In the genomic region with DNA sequence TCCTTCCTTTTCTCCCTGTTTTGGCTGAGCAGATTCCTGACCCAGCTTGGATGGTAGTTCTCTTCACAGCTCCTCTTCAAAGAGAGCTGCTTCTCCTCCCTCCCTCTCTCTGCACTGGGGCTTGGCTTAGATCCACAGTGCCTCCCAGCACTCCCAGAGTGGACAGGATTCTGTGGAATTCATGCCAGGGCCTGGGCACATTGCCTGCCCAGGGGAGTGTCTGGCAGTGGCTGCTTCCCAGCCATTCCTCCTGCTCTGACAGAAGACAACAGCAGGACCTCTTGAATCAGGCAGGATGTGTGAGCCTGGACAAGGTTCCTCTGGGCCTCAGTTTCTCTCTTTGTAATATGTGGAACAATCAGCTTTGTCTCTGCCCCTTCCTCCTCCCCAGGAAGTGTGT, we compare ENCODE assay signal across 1 cellular context.
TF ChIP-seq lines count a peak whose summit lies in the region.

No MANE protein-coding gene starts in this region.

TF ChIP-seq in SK-N-SH treated with all-trans-retinoic acid at 6 μM for 48 hours, 23 proteins besides CTCF, POLR2A, EP300 and RAD21:
- TF ChIP-seq, protein P1, sequence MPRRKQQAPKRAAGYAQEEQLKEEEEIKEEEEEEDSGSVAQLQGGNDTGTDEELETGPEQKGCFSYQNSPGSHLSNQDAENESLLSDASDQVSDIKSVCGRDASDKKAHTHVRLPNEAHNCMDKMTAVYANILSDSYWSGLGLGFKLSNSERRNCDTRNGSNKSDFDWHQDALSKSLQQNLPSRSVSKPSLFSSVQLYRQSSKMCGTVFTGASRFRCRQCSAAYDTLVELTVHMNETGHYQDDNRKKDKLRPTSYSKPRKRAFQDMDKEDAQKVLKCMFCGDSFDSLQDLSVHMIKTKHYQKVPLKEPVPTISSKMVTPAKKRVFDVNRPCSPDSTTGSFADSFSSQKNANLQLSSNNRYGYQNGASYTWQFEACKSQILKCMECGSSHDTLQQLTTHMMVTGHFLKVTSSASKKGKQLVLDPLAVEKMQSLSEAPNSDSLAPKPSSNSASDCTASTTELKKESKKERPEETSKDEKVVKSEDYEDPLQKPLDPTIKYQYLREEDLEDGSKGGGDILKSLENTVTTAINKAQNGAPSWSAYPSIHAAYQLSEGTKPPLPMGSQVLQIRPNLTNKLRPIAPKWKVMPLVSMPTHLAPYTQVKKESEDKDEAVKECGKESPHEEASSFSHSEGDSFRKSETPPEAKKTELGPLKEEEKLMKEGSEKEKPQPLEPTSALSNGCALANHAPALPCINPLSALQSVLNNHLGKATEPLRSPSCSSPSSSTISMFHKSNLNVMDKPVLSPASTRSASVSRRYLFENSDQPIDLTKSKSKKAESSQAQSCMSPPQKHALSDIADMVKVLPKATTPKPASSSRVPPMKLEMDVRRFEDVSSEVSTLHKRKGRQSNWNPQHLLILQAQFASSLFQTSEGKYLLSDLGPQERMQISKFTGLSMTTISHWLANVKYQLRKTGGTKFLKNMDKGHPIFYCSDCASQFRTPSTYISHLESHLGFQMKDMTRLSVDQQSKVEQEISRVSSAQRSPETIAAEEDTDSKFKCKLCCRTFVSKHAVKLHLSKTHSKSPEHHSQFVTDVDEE (CRISPR knock-in tag; IDR thresholded peaks at IDR 0.05), result no peak
- TF ChIP-seq, protein P2, sequence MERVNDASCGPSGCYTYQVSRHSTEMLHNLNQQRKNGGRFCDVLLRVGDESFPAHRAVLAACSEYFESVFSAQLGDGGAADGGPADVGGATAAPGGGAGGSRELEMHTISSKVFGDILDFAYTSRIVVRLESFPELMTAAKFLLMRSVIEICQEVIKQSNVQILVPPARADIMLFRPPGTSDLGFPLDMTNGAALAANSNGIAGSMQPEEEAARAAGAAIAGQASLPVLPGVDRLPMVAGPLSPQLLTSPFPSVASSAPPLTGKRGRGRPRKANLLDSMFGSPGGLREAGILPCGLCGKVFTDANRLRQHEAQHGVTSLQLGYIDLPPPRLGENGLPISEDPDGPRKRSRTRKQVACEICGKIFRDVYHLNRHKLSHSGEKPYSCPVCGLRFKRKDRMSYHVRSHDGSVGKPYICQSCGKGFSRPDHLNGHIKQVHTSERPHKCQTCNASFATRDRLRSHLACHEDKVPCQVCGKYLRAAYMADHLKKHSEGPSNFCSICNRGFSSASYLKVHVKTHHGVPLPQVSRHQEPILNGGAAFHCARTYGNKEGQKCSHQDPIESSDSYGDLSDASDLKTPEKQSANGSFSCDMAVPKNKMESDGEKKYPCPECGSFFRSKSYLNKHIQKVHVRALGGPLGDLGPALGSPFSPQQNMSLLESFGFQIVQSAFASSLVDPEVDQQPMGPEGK (CRISPR knock-in tag; IDR thresholded peaks at IDR 0.05; ENCODE audit: borderline replicate concordance), result no peak
- TF ChIP-seq ISL1 (CRISPR knock-in tag; IDR thresholded peaks at IDR 0.05) (no peak), ESRRG (CRISPR knock-in tag; IDR thresholded peaks at IDR 0.05) (no peak), TCF4 (CRISPR knock-in tag; IDR thresholded peaks at IDR 0.05; ENCODE audit: borderline replicate concordance) (no peak), ZFP30 (CRISPR knock-in tag; IDR thresholded peaks at IDR 0.05) (no peak), RARB (CRISPR knock-in tag; IDR thresholded peaks at IDR 0.05) (no peak), OSR1 (CRISPR knock-in tag; IDR thresholded peaks at IDR 0.05) (no peak), GLIS3 (CRISPR knock-in tag; IDR thresholded peaks at IDR 0.05) (no peak), ZFP3 (CRISPR knock-in tag; IDR thresholded peaks at IDR 0.05) (no peak), PPARA (CRISPR knock-in tag; IDR thresholded peaks at IDR 0.05; ENCODE audit: borderline replicate concordance) (no peak), ZNF8 (CRISPR knock-in tag; IDR thresholded peaks at IDR 0.05) (no peak), CSDC2 (CRISPR knock-in tag; IDR thresholded peaks at IDR 0.05) (no peak), ZC3H10 (CRISPR knock-in tag; IDR thresholded peaks at IDR 0.05) (no peak), TOX (CRISPR knock-in tag; IDR thresholded peaks at IDR 0.05; ENCODE audit: borderline replicate concordance) (no peak)
- TF ChIP-seq, protein P3, sequence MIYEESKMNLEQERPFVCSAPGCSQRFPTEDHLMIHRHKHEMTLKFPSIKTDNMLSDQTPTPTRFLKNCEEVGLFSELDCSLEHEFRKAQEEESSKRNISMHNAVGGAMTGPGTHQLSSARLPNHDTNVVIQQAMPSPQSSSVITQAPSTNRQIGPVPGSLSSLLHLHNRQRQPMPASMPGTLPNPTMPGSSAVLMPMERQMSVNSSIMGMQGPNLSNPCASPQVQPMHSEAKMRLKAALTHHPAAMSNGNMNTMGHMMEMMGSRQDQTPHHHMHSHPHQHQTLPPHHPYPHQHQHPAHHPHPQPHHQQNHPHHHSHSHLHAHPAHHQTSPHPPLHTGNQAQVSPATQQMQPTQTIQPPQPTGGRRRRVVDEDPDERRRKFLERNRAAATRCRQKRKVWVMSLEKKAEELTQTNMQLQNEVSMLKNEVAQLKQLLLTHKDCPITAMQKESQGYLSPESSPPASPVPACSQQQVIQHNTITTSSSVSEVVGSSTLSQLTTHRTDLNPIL (CRISPR knock-in tag; IDR thresholded peaks at IDR 0.05; ENCODE audit: low read depth), result no peak
